ENCODE assay signal across 8 cellular contexts in genomic region chr2:53715568-53715967, GRCh38. TPM values are rescaled to one million over a fixed set of nuclear protein-coding genes. Genes with fewer than 3 reads are reported as not detected.
DNase-seq lines count a peak whose midpoint lies in the region; ATAC-seq and TF ChIP-seq lines count a peak whose summit lies in the region.

No MANE protein-coding gene starts in this region.

- H3K9me3 ChIP-seq in thoracic aorta, result no peaks in the 10 kb centered on the region

- ATAC-seq in thoracic aorta (ENCODE audit: insufficient number of reproducible peaks, low FRiP score, low read depth), result no peak

- intact Hi-C loops in posterior cingulate gyrus (cut with DNase I), result no loop called here

- no peaks in the 10 kb centered on the region for H3K27me3 ChIP-seq in thoracic aorta (replicated peaks; ENCODE audit: insufficient read depth)

- H3K4me3 ChIP-seq in epithelial cell of esophagus (ENCODE audit: low read length) (no peak overlapping the region), thoracic aorta (no peak overlapping the region)

- peaks cover 6 to 12% of the 10 kb centered on the region in 2 donors for H3K4me1 ChIP-seq in thoracic aorta (ENCODE audit: control insufficient read depth in 1 of 2, low read depth in 2 of 2)

- DNase-seq in SIG-M5 treated with dmso at 0.1 percent for 504 hours (lab: John Stamatoyannopoulos, UW; ENCODE audit: unreplicated experiment) (peak; percentile 22), SIG-M5 (lab: John Stamatoyannopoulos, UW) (no peak), NCI-H1694 (lab: John Stamatoyannopoulos, UW) (peak; percentile 7), epithelial cell of esophagus (ENCODE audit: low read depth) (peak; percentile 36), thoracic aorta (ENCODE audit: low spot score) (no peak), T1000 (lab: John Stamatoyannopoulos, UW) (no peak), posterior cingulate gyrus (no peak)
- DNase-seq in activated CD8-positive, alpha-beta memory T cell treated with anti-CD3 and anti-CD28 coated beads, Interleukin-2, amount 50 U/mL, for 4 hours, result no peak

- TF ChIP-seq CTCF in epithelial cell of esophagus (IDR thresholded peaks at IDR 0.05; ENCODE audit: insufficient read depth, low read depth, low read length, missing control alignments) (peak; percentile 35), thoracic aorta (IDR thresholded peaks at IDR 0.05) (peak; percentile 40)

- peaks cover 4% of the 10 kb centered on the region for H3K36me3 ChIP-seq in thoracic aorta

- peak overlapping the region in 1 of 2 donors; percentile 13 for H3K27ac ChIP-seq in thoracic aorta

RNA-seq across cellular contexts. Expression of gene CHAC2, which starts 52.0 kb away (rescaled TPM):
- total RNA-seq in thoracic aorta, result 1 to 10 TPM; 1.5 to 1.8 TPM

Comparison
In these comparisons a context has a peak if more than half of its experiments do, and no peak if none do; other contexts are left out.
1. DNase-seq: peak in SIG-M5 treated with dmso at 0.1 percent for 504 hours (single experiment), NCI-H1694 (single experiment) and epithelial cell of esophagus (single experiment); none in SIG-M5 (single experiment), thoracic aorta (single experiment), activated CD8-positive, alpha-beta memory T cell treated with anti-CD3 and anti-CD28 coated beads, Interleukin-2, amount 50 U/mL, for 4 hours (single experiment), T1000 (single experiment) and posterior cingulate gyrus (0 of 10).